15 cellular contexts compared by ENCODE assay signal in genomic region chr1:224624432-224624831, GRCh38. TPM values are rescaled to one million over a fixed set of nuclear protein-coding genes. Genes with fewer than 3 reads are reported as not detected.
DNase-seq lines count a peak whose midpoint lies in the region; ATAC-seq, FAIRE-seq and TF ChIP-seq lines count a peak whose summit lies in the region.
"Had no signal": no experiment of that assay in that cellular context is flagged by ENCODE, and none has a peak within 500 bp of the region (broad histone marks: within the 10 kb centered on the region; RNA-seq: fewer than 3 reads in every experiment).

No MANE protein-coding gene starts in this region.

- POLR2A ChIA-PET in activated CD4-positive, alpha-beta T cell treated with anti-CD3 and anti-CD28 coated beads for 36 hours (lab: Charles Lee), result no interaction called here

- H4K20me1 ChIP-seq in astrocyte (ENCODE audit: insufficient read depth, low read length) (peaks cover 2% of the 10 kb centered on the region), osteoblast (ENCODE audit: insufficient read depth, low read length) (no peaks in the 10 kb centered on the region)

- H3K4me1 ChIP-seq in astrocyte (ENCODE audit: insufficient read depth, low read length) (peaks cover 42% of the 10 kb centered on the region), osteoblast (ENCODE audit: insufficient read depth, low read length) (peaks cover 41% of the 10 kb centered on the region)

- DNase-seq in activated CD4-positive, alpha-beta T cell treated with anti-CD3 and anti-CD28 coated beads for 36 hours, result no peak
- DNase-seq in activated CD4-positive, alpha-beta T cell treated with anti-CD3 and anti-CD28 coated beads for 4 hours, result no peak
- DNase-seq in astrocyte (ENCODE audit: low read depth), result no peak
- no peak for DNase-seq in osteoblast (ENCODE audit: insufficient read length, low spot score, missing footprints)
- no peak for DNase-seq in MG63
- no peak for DNase-seq in stimulated activated naive B cell treated with anti-CD40 and anti-IgM and Interleukin-4, amounts not matched to agents 10 μg/mL and 1 μg/mL and 100 μg/mL, for 72 hours
- DNase-seq: activated B cell treated with CpG ODN at 0.5 μM for 24 hours, NCI-H1048, nephron progenitor cell, retina had no signal

- H3K4me1 Mint-ChIP-seq in activated CD4-positive, alpha-beta T cell treated with anti-CD3 and anti-CD28 coated beads for 36 hours, result peaks cover 22% of the 10 kb centered on the region
- peaks cover 45% of the 10 kb centered on the region for H3K4me1 Mint-ChIP-seq in astrocyte (ENCODE audit: low read depth, unreplicated experiment)
- peaks cover 0 to 6% of the 10 kb centered on the region in 2 donors for H3K4me1 Mint-ChIP-seq in stimulated activated naive B cell treated with anti-CD40 and anti-IgM and Interleukin-4, amounts not matched to agents 10 μg/mL and 1 μg/mL and 100 μg/mL, for 72 hours
- H3K4me1 Mint-ChIP-seq: activated B cell treated with CpG ODN at 0.5 μM for 24 hours had no signal

- H3K36me3 ChIP-seq in KOPT-K1 (ENCODE audit: insufficient read depth, low read length) (no peaks in the 10 kb centered on the region), astrocyte (ENCODE audit: insufficient read depth, low read length) (no peaks in the 10 kb centered on the region), osteoblast (ENCODE audit: insufficient read depth, low read length) (no peaks in the 10 kb centered on the region), MG63 (no peaks in the 10 kb centered on the region)

- peak overlapping the region; percentile 81 for H3K4me2 ChIP-seq in astrocyte (ENCODE audit: low read length)
- peak overlapping the region; percentile 66 for H3K4me2 ChIP-seq in osteoblast (ENCODE audit: insufficient read depth, low read length)

- FAIRE-seq in astrocyte (lab: Jason Lieb, UNC), result no peak
- FAIRE-seq: A204.1, bronchial epithelial cell, frontal cortex had no signal

- H3K27ac ChIP-seq in KOPT-K1 (ENCODE audit: low read depth, low read length, poor library complexity, severe bottlenecking), result peak overlapping the region; percentile 69
- peak overlapping the region; percentile 91 for H3K27ac ChIP-seq in astrocyte (ENCODE audit: low read depth, low read length)
- H3K27ac ChIP-seq in osteoblast (ENCODE audit: low read depth, low read length), result peak overlapping the region; percentile 93

- H3K27me3 ChIP-seq in astrocyte (ENCODE audit: insufficient read depth, low read length) (no peaks in the 10 kb centered on the region), osteoblast (ENCODE audit: insufficient read depth, low read length) (peaks cover 4% of the 10 kb centered on the region), MG63 (peaks cover 4% of the 10 kb centered on the region)

- peaks cover 5% of the 10 kb centered on the region for H3K36me3 Mint-ChIP-seq in activated CD4-positive, alpha-beta T cell treated with anti-CD3 and anti-CD28 coated beads for 36 hours (ENCODE audit: low read depth)
- peaks cover 7% of the 10 kb centered on the region for H3K36me3 Mint-ChIP-seq in astrocyte (ENCODE audit: low read depth, unreplicated experiment)
- peaks cover 0 to 3% of the 10 kb centered on the region in 2 donors for H3K36me3 Mint-ChIP-seq in stimulated activated naive B cell treated with anti-CD40 and anti-IgM and Interleukin-4, amounts not matched to agents 10 μg/mL and 1 μg/mL and 100 μg/mL, for 72 hours

- H3K4me3 ChIP-seq in astrocyte (ENCODE audit: insufficient read depth, low read depth, low read length), result no peak overlapping the region
- H3K4me3 ChIP-seq in osteoblast (ENCODE audit: insufficient read depth, low read length), result peak overlapping the region; percentile 20
- H3K4me3 ChIP-seq in MG63, result no peak overlapping the region

- H3K9me3 ChIP-seq in KOPT-K1 (ENCODE audit: insufficient read depth, low read length, poor library complexity, severe bottlenecking) (peaks cover 11% of the 10 kb centered on the region), astrocyte (ENCODE audit: insufficient read depth, low read depth, low read length) (no peaks in the 10 kb centered on the region), osteoblast (ENCODE audit: low read depth, low read length) (no peaks in the 10 kb centered on the region), MG63 (no peaks in the 10 kb centered on the region)

- H3K9me3 Mint-ChIP-seq in activated CD4-positive, alpha-beta T cell treated with anti-CD3 and anti-CD28 coated beads for 36 hours (ENCODE audit: low read depth), result peaks cover 11% of the 10 kb centered on the region
- H3K9me3 Mint-ChIP-seq in astrocyte (ENCODE audit: unreplicated experiment), result no peaks in the 10 kb centered on the region
- H3K9me3 Mint-ChIP-seq in stimulated activated naive B cell treated with anti-CD40 and anti-IgM and Interleukin-4, amounts not matched to agents 10 μg/mL and 1 μg/mL and 100 μg/mL, for 72 hours, result peaks cover 10 to 12% of the 10 kb centered on the region in 2 donors

- H3K9ac ChIP-seq in astrocyte (ENCODE audit: low read length), result peak overlapping the region; percentile 54

- peaks cover 19% of the 10 kb centered on the region for H3K27me3 Mint-ChIP-seq in activated CD4-positive, alpha-beta T cell treated with anti-CD3 and anti-CD28 coated beads for 36 hours
- peaks cover 9% of the 10 kb centered on the region for H3K27me3 Mint-ChIP-seq in astrocyte (ENCODE audit: low read depth, unreplicated experiment)
- peaks cover 35 to 37% of the 10 kb centered on the region in 2 donors for H3K27me3 Mint-ChIP-seq in stimulated activated naive B cell treated with anti-CD40 and anti-IgM and Interleukin-4, amounts not matched to agents 10 μg/mL and 1 μg/mL and 100 μg/mL, for 72 hours

- H3K79me2 ChIP-seq in astrocyte (ENCODE audit: insufficient read depth, low read length) (peaks cover 88% of the 10 kb centered on the region), osteoblast (ENCODE audit: insufficient read depth, low read length) (peaks cover 44% of the 10 kb centered on the region)

- no peak for ATAC-seq in activated CD4-positive, alpha-beta T cell treated with anti-CD3 and anti-CD28 coated beads for 36 hours
- no peak for ATAC-seq in HG03175 (IDR thresholded peaks at IDR 0.05; ENCODE audit: unreplicated experiment)
- no peak for ATAC-seq in stimulated activated naive B cell treated with anti-CD40 and anti-IgM and Interleukin-4, amounts not matched to agents 10 μg/mL and 1 μg/mL and 100 μg/mL, for 72 hours (replicated peaks)

- CTCF ChIA-PET in activated CD4-positive, alpha-beta T cell treated with anti-CD3 and anti-CD28 coated beads for 36 hours (lab: Charles Lee), result interaction anchor here (0.9 kb wide), 1 partner anchor 20 kb away, joined by 3 read pairs; no protein-coding TSS in a partner anchor

- peak overlapping the region; percentile 45 for H3K4me3 Mint-ChIP-seq in activated CD4-positive, alpha-beta T cell treated with anti-CD3 and anti-CD28 coated beads for 36 hours
- peak overlapping the region; percentile 45 for H3K4me3 Mint-ChIP-seq in astrocyte (ENCODE audit: unreplicated experiment)
- H3K4me3 Mint-ChIP-seq in stimulated activated naive B cell treated with anti-CD40 and anti-IgM and Interleukin-4, amounts not matched to agents 10 μg/mL and 1 μg/mL and 100 μg/mL, for 72 hours, result no peak overlapping the region
- H3K4me3 Mint-ChIP-seq: activated B cell treated with CpG ODN at 0.5 μM for 24 hours, nephron progenitor cell had no signal

- peak overlapping the region; percentile 96 for H3K27ac Mint-ChIP-seq in activated CD4-positive, alpha-beta T cell treated with anti-CD3 and anti-CD28 coated beads for 36 hours
- peak overlapping the region; percentile 99 for H3K27ac Mint-ChIP-seq in astrocyte (ENCODE audit: unreplicated experiment)
- no peak overlapping the region for H3K27ac Mint-ChIP-seq in stimulated activated naive B cell treated with anti-CD40 and anti-IgM and Interleukin-4, amounts not matched to agents 10 μg/mL and 1 μg/mL and 100 μg/mL, for 72 hours
- H3K27ac Mint-ChIP-seq: activated B cell treated with CpG ODN at 0.5 μM for 24 hours, nephron progenitor cell had no signal

- intact Hi-C loops in activated CD4-positive, alpha-beta T cell treated with anti-CD3 and anti-CD28 coated beads for 36 hours (cut with DNase I, micrococcal nuclease), result loop anchor here (1.0 to 5.0 kb wide), 5 partner anchors 20 to 192 kb away; partner anchors contain the start of gene WDR26 (in 1 of the 2)

- TF ChIP-seq CTCF in astrocyte (IDR thresholded peaks at IDR 0.05; ENCODE audit: insufficient read depth, low read depth, low read length), result no peak
- no peak for TF ChIP-seq CTCF in osteoblast (IDR thresholded peaks at IDR 0.05; ENCODE audit: extremely low read depth, low read depth, low read length)

- H2AFZ ChIP-seq in astrocyte (ENCODE audit: low read depth, low read length) (no peak overlapping the region), osteoblast (ENCODE audit: low read length) (no peak overlapping the region)

RNA-seq across cellular contexts. Expression of gene CNIH3, which starts 8.3 kb away (rescaled TPM):
- 1 to 10 TPM; 1.5 to 1.8 TPM for total RNA-seq in activated CD4-positive, alpha-beta T cell treated with anti-CD3 and anti-CD28 coated beads for 36 hours
- total RNA-seq in astrocyte, result 7.7 and 8.5 TPM in 2 replicates
- 3.6 and 9.7 TPM in 2 replicates for total RNA-seq in osteoblast
- 0.10 and 1.6 TPM in 2 replicates for total RNA-seq in MG63 (2014; rRNA removed; shearing (Covaris generic); ENCODE audit: low replicate concordance)

Comparison
In these comparisons a context has a peak if more than half of its experiments do, and no peak if none do; other contexts are left out.
1. H3K4me3 Mint-ChIP-seq: peak in activated CD4-positive, alpha-beta T cell treated with anti-CD3 and anti-CD28 coated beads for 36 hours (single experiment) and astrocyte (single experiment); none in stimulated activated naive B cell treated with anti-CD40 and anti-IgM and Interleukin-4, amounts not matched to agents 10 μg/mL and 1 μg/mL and 100 μg/mL, for 72 hours (0 of 2).
2. Peak in every context shown above with its lines, with median percentiles within 50 percentile points of each other: H3K27ac ChIP-seq.